10 cellular contexts compared by ENCODE assay signal in the genomic region with DNA sequence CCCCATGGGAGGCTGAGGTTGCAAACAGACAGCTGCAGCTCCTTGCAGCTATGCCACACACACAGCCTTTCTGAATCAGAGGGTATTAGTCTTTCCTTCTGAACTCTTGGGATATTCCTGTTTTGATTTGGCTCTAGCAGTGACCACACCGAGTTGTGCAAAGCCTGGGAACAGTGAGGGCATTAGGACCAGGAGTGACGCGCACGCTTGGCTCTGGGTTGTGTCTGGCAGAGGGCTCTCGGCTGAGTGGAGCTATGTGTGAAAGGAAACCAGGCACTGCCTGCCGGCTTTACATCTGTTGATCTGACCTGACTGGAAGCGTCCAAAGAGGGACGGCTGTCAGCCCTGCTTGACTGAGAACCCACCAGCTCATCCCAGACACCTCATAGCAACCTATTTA. TPM values are rescaled to one million over a fixed set of nuclear protein-coding genes. Genes with fewer than 3 reads are reported as not detected.
DNase-seq lines count a peak whose midpoint lies in the region; ATAC-seq and TF ChIP-seq lines count a peak whose summit lies in the region.
"Had no signal": no experiment of that assay in that cellular context is flagged by ENCODE, and none has a peak within 500 bp of the region (broad histone marks: within the 10 kb centered on the region; RNA-seq: fewer than 3 reads in every experiment).

A gene with protein sequence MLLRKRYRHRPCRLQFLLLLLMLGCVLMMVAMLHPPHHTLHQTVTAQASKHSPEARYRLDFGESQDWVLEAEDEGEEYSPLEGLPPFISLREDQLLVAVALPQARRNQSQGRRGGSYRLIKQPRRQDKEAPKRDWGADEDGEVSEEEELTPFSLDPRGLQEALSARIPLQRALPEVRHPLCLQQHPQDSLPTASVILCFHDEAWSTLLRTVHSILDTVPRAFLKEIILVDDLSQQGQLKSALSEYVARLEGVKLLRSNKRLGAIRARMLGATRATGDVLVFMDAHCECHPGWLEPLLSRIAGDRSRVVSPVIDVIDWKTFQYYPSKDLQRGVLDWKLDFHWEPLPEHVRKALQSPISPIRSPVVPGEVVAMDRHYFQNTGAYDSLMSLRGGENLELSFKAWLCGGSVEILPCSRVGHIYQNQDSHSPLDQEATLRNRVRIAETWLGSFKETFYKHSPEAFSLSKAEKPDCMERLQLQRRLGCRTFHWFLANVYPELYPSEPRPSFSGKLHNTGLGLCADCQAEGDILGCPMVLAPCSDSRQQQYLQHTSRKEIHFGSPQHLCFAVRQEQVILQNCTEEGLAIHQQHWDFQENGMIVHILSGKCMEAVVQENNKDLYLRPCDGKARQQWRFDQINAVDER (plus strand): TSS at position 292 of the 400 bp plus-strand sequence. CDS start 472 bp downstream, outside the sequence.

- no peak for TF ChIP-seq CTCF in kidney epithelial cell (IDR thresholded peaks at IDR 0.05; ENCODE audit: insufficient read depth, low read length, poor library complexity, severe bottlenecking)
- no peak for TF ChIP-seq CTCF in stomach (IDR thresholded peaks at IDR 0.05)

- H3K36me3 ChIP-seq in kidney epithelial cell (ENCODE audit: control insufficient read depth, insufficient read depth, low read length) = no peaks in the 10 kb centered on the region
- H3K36me3 ChIP-seq in stomach = no peaks in the 10 kb centered on the region

- 7 to 27% (median 18%) methylated on average over 5 to 8 of the region's 8 CpGs for WGBS in stomach, 5 donors

- ATAC-seq in GM21515 (IDR thresholded peaks at IDR 0.05; ENCODE audit: unreplicated experiment) (no peak), GM18861 (IDR thresholded peaks at IDR 0.05; ENCODE audit: unreplicated experiment) (no peak)

- H3K4me3 ChIP-seq in kidney epithelial cell (ENCODE audit: low read depth, low read length) (no peak within 1 kb of the TSS), stomach (peak within 1 kb of the TSS; percentile 33 to 55 (median 40))

- no peaks in the 10 kb centered on the region for H3K27me3 ChIP-seq in kidney epithelial cell (ENCODE audit: control insufficient read depth, insufficient read depth, low read length)
- no peaks in the 10 kb centered on the region for H3K27me3 ChIP-seq in stomach

- no peak for TF ChIP-seq EP300 in stomach (IDR thresholded peaks at IDR 0.05)

- DNase-seq in HT1080 (ENCODE audit: low read depth) (peak; percentile 75), cerebellar nuclear complex (lab: John Stamatoyannopoulos, UW) (peak; percentile 87 to 92), kidney epithelial cell (ENCODE audit: low read depth) (peak; percentile 47), stomach (peak; percentile 69), NCI-H1417 (lab: John Stamatoyannopoulos, UW) (no peak), NK-92 (lab: John Stamatoyannopoulos, UW; ENCODE audit: unreplicated experiment) (no peak)
- DNase-seq: NCI-H1436, trophoblast cell had no signal

- intact Hi-C loops in stomach (cut with DNase I; ENCODE audit: low total_unique reads) = no loop called here

- peaks cover 5 to 36% (median 20%) of the 10 kb centered on the region in 4 donors for H3K4me1 ChIP-seq in stomach

- peak within 1 kb of the TSS; percentile 9 to 70 (median 64) for H3K27ac ChIP-seq in stomach

- H3K9me3 ChIP-seq in stomach = no peaks in the 10 kb centered on the region

- no peak for TF ChIP-seq POLR2A in stomach (IDR thresholded peaks at IDR 0.05)

RNA-seq across cellular contexts. Expression of the gene that starts here (rescaled TPM):
- 0.13 and 0.26 TPM in 2 replicates for total RNA-seq in HT1080 (2014; rRNA removed; shearing (Covaris generic))
- 1.7 and 2.2 TPM in 2 replicates for polyA plus RNA-seq in HT1080 (2015; cell fraction: cytosol; rRNA removed)
- polyA plus RNA-seq in HT1080 (2015; cell fraction: nucleus; rRNA removed) = 2.0 and 3.0 TPM in 2 replicates
- total RNA-seq in kidney epithelial cell (0.17 TPM in 1 of 2 replicates, not detected in the other), stomach (100 to 1,000 TPM in 1 of 5 donors, 10 to 100 TPM in 4; 16.5 to 133 (median 58.3) TPM)
- polyA plus RNA-seq in stomach = 1 to 10 TPM; 4.2 to 5.7 (median 4.6) TPM

Comparison
In these comparisons a context has a peak if more than half of its experiments do, and no peak if none do; other contexts are left out.
1. RNA of the gene that starts here (total RNA-seq): 16.5 to 133 TPM in stomach; 0.13 to 0.26 TPM in HT1080 and 0.17 TPM in kidney epithelial cell; every median in the first group is over 10 times any median in the second.
2. Peak in DNase-seq in kidney epithelial cell; RNA of the gene not detected or under 1 TPM.
3. DNase-seq: peak in HT1080 (single experiment), cerebellar nuclear complex (2 of 2) and stomach (single experiment); none in NCI-H1417 (0 of 3) and NK-92 (single experiment).